Comparison of ENCODE assay signal across 15 cellular contexts in genomic region chr1:197781998-197782718, GRCh38. TPM values are rescaled to one million over a fixed set of nuclear protein-coding genes. Genes with fewer than 3 reads are reported as not detected.
DNase-seq lines count a peak whose midpoint lies in the region; ATAC-seq and TF ChIP-seq lines count a peak whose summit lies in the region.
"Had no signal": no experiment of that assay in that cellular context is flagged by ENCODE, and none has a peak within 500 bp of the region (broad histone marks: within the 10 kb centered on the region; RNA-seq: fewer than 3 reads in every experiment).

No MANE protein-coding gene starts in this region.

- no peaks in the 10 kb centered on the region for H3K79me2 ChIP-seq in mammary epithelial cell (ENCODE audit: insufficient read depth, low read length)

- CTCF ChIA-PET in mammary epithelial cell (lab: Charles Lee; ENCODE audit: low non-redundant PET), result no interaction called here

- H3K4me3 ChIP-seq in AG09309 (ENCODE audit: control insufficient read depth, low read depth, low read length) (no peak overlapping the region), mammary epithelial cell (replicated peaks in 1 of 3; ENCODE audit: insufficient read depth in 1 of 3, low read depth in 2 of 3, low read length in 3 of 3) (no peak overlapping the region), ascending aorta (no peak overlapping the region)

- H4K20me1 ChIP-seq in mammary epithelial cell (ENCODE audit: insufficient read depth, low read length), result no peaks in the 10 kb centered on the region

- H3K9me3 ChIP-seq in mammary epithelial cell (replicated peaks; ENCODE audit: insufficient read depth, low read length), result no peaks in the 10 kb centered on the region
- no peaks in the 10 kb centered on the region for H3K9me3 ChIP-seq in ascending aorta
- H3K9me3 ChIP-seq: neutrophil had no signal

- H3K4me2 ChIP-seq in mammary epithelial cell (ENCODE audit: insufficient read depth, low read depth, low read length), result no peak overlapping the region

- no peaks in the 10 kb centered on the region for H3K27me3 ChIP-seq in mammary epithelial cell (ENCODE audit: insufficient read depth, low read length)
- H3K27me3 ChIP-seq in ascending aorta, result no peaks in the 10 kb centered on the region
- H3K27me3 ChIP-seq: neutrophil had no signal

- H3K4me1 ChIP-seq in mammary epithelial cell (ENCODE audit: insufficient read depth, low read length), result peaks cover 38% of the 10 kb centered on the region
- no peaks in the 10 kb centered on the region for H3K4me1 ChIP-seq in ascending aorta

- WGBS in mammary epithelial cell (ENCODE audit: low coverage, missing lambda C conversion rate), result 48% methylated on average over 2 of the region's 2 CpGs

- intact Hi-C loops in mammary epithelial cell (cut with micrococcal nuclease), result no loop called here
- intact Hi-C loops in ascending aorta (cut with DNase I), result no loop called here

- ATAC-seq in HG02798 (IDR thresholded peaks at IDR 0.05; ENCODE audit: poor library complexity, unreplicated experiment), result no peak
- ATAC-seq: activated CD8-positive, alpha-beta T cell treated with anti-CD3 and anti-CD28 coated beads, Interleukin-2, amount 10 ng/mL, durations not matched to agents 7 days and 5 days; Panc1; T-helper 17 cell had no signal

- DNase-seq in AG09309 (ENCODE audit: low read depth) (peak; percentile 27), LoVo (ENCODE audit: low spot score) (peak; percentile 13), mammary epithelial cell (peak; percentile 83), kidney tubule cell (ENCODE audit: low spot score) (peak; percentile 73), ascending aorta (ENCODE audit: low spot score in 2 of 2) (no peak), ureter (ENCODE audit: low spot score) (no peak)
- DNase-seq in stimulated activated CD4-positive, alpha-beta T cell treated with anti-CD3 and anti-CD28 coated beads, Interleukin-4, amount 100 ng/mL, for 4 hours, result no peak
- DNase-seq: activated CD8-positive, alpha-beta T cell treated with anti-CD3 and anti-CD28 coated beads, Interleukin-2, amount 10 ng/mL, durations not matched to agents 7 days and 5 days; activated gamma-delta T cell; left cardiac atrium; stimulated activated CD4-positive, alpha-beta T cell treated with anti-CD3 and anti-CD28 coated beads, Interleukin-12 subunit alpha, Interleukin-12 subunit beta, amount 100 ng/mL, for 4 hours; T-helper 17 cell had no signal

- TF ChIP-seq CTCF in AG09309 (IDR thresholded peaks at IDR 0.05; ENCODE audit: control insufficient read depth, insufficient read depth, low read depth, low read length, missing control alignments), result no peak
- TF ChIP-seq CTCF in mammary epithelial cell (conservative IDR thresholded peaks at IDR 0.05 in 1 of 2, IDR thresholded peaks at IDR 0.05 in 1 of 2; ENCODE audit: extremely low read depth in 1 of 2, insufficient read depth in 1 of 2, low read depth in 1 of 2, low read length in 2 of 2), result no peak
- TF ChIP-seq CTCF in ascending aorta (IDR thresholded peaks at IDR 0.05), result no peak

- H3K9ac ChIP-seq in mammary epithelial cell (ENCODE audit: insufficient read depth, low read length), result no peak overlapping the region

- H3K36me3 ChIP-seq in mammary epithelial cell (ENCODE audit: insufficient read depth, low read length) (no peaks in the 10 kb centered on the region), ascending aorta (no peaks in the 10 kb centered on the region)
- H3K36me3 ChIP-seq: neutrophil had no signal

- BruUV-seq in mammary epithelial cell (replicated peaks; lab: Mats Ljungman, UMichigan), result no TSS peak

- H3K27ac ChIP-seq in mammary epithelial cell (ENCODE audit: insufficient read depth, low read depth, low read length) (peak overlapping the region; percentile 60), ascending aorta (no peak overlapping the region)
- H3K27ac ChIP-seq: neutrophil had no signal

- in situ Hi-C loops in mammary epithelial cell (cut with MboI; ENCODE audit: low sequenced_read_pairs in 2 of 2), result no loop called here

- H2AFZ ChIP-seq in mammary epithelial cell (ENCODE audit: low read depth, low read length), result peak overlapping the region; percentile 45

- dilution Hi-C loops in mammary epithelial cell (cut with HindIII; ENCODE audit: low sequenced_read_pairs), result no loop called here

RNA-seq across cellular contexts. Expression of gene DENND1B, which starts 6.9 kb away (rescaled TPM):
- 10 to 100 TPM; 12.5 to 31.7 TPM for total RNA-seq in mammary epithelial cell
- 2.8 TPM for polyA plus RNA-seq in mammary epithelial cell
- 7.1 TPM for polyA minus RNA-seq in mammary epithelial cell
- 12.2 TPM for total RNA-seq in ascending aorta
- 29.4 TPM for total RNA-seq in ureter

Comparison
In these comparisons a context has a peak if more than half of its experiments do, and no peak if none do; other contexts are left out.
1. DNase-seq: peak in AG09309 (single experiment), LoVo (single experiment), mammary epithelial cell (single experiment) and kidney tubule cell (single experiment); none in ascending aorta (0 of 2), stimulated activated CD4-positive, alpha-beta T cell treated with anti-CD3 and anti-CD28 coated beads, Interleukin-4, amount 100 ng/mL, for 4 hours (0 of 2) and ureter (single experiment).